8 cellular contexts compared by ENCODE assay signal in the genomic region with DNA sequence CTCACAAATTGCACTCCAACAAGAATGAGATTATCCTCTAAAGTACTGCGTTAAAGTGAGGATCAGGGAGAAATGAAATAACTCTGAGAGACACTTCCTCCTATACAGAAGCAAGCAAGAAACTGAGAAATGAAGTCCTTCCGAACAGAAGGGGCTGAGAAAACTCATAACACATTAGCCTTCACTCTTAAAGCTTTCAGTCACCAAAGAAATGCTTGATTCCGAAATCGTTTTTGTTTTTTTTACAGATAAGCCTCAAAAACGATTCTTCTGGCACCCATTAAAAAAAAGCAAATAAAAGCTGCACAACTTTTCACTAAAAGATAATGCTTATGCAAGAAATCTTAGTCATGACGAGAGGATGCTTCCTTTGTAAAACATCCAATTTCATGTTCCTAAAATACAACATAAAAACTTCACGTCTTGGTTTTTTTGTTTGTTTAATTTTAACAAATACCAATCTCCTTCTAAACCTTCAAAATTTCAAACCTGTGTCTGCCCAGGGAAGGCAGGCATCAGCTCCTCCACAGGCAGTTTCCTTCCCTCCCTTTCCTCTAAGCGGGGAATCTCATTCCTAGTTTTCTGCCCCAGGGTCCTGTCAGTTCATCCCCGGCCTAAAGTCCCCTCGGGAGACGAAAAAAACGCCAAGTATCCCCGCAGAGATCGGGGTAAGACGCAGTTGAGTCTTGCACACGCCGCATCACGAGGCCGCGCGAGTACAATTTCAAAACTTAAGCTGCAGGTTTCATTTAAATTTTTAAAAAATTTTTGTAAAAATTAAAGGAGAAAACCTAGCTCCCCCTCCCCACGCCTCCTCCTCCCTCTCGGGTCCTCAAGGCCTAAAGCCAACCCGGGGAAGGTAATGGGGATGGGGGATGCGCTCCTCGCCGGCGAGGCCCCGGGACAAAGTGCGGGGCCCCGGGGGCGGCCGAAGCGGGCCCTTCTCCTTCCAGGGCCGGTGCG. TPM values are rescaled to one million over a fixed set of nuclear protein-coding genes. Genes with fewer than 3 reads are reported as not detected.
DNase-seq lines count a peak whose midpoint lies in the region; ATAC-seq and TF ChIP-seq lines count a peak whose summit lies in the region.

No MANE protein-coding gene starts in this region.

- H3K4me1 ChIP-seq in heart left ventricle (peaks cover 11 to 54% (median 38%) of the 10 kb centered on the region in 12 donors), liver (ENCODE audit: control insufficient read depth in 4 of 4, insufficient read depth in 4 of 4, low read length in 3 of 4) (peaks cover 6 to 32% (median 20%) of the 10 kb centered on the region in 4 donors), testis (peaks cover 19% of the 10 kb centered on the region)

- WGBS in heart left ventricle, 4 donors: 0 to 1% (median 1%) methylated on average over 35 to 36 of the region's 36 CpGs
- 1% methylated on average over 36 of the region's 36 CpGs for WGBS in liver
- WGBS in testis, 2 donors: 0 to 1% methylated on average over 36 of the region's 36 CpGs

- TF ChIP-seq RAD21 in liver (IDR thresholded peaks at IDR 0.05): no peak

- ATAC-seq in heart left ventricle (no peak), left cardiac atrium (no peak)

- TF ChIP-seq CTCF in heart left ventricle (IDR thresholded peaks at IDR 0.05) (no peak), brain microvascular endothelial cell (IDR thresholded peaks at IDR 0.05; ENCODE audit: low read depth, low read length, missing control alignments) (no peak), liver (IDR thresholded peaks at IDR 0.05; ENCODE audit: low read depth, low read length, missing input control) (no peak), testis (IDR thresholded peaks at IDR 0.05) (no peak)

- H3K9me3 ChIP-seq in heart left ventricle (no peaks in the 10 kb centered on the region), liver (ENCODE audit: control insufficient read depth in 4 of 4, low read length in 3 of 4) (no peaks in the 10 kb centered on the region), testis (no peaks in the 10 kb centered on the region)

- no peaks in the 10 kb centered on the region for H3K27me3 ChIP-seq in heart left ventricle
- no peaks in the 10 kb centered on the region for H3K27me3 ChIP-seq in brain microvascular endothelial cell (replicated peaks)
- no peaks in the 10 kb centered on the region for H3K27me3 ChIP-seq in liver (ENCODE audit: control insufficient read depth in 4 of 4, insufficient read depth in 4 of 4, low read length in 3 of 4)
- no peaks in the 10 kb centered on the region for H3K27me3 ChIP-seq in testis

- peak in 1 of 5 donors; percentile 15 for DNase-seq in heart left ventricle
- no peak for DNase-seq in left cardiac atrium
- peak; percentile 73 for DNase-seq in NCI-H69 (lab: John Stamatoyannopoulos, UW)
- DNase-seq in brain microvascular endothelial cell: no peak
- no peak for DNase-seq in testis
- DNase-seq in NCI-H524 treated with DMSO at 0.1 percent for 48 hours (lab: John Stamatoyannopoulos, UW): no peak
- no peak for DNase-seq in NCI-H774 (lab: John Stamatoyannopoulos, UW)

- H3K9ac ChIP-seq in liver (ENCODE audit: low read depth in 1 of 2, low read length in 2 of 2): peak overlapping the region; percentile 68 to 72

- TF ChIP-seq POLR2A in heart left ventricle (IDR thresholded peaks at IDR 0.05) (no peak), testis (IDR thresholded peaks at IDR 0.05) (no peak)

- in situ Hi-C loops in brain microvascular endothelial cell (cut with HindIII; ENCODE audit: low pct_ligation_motif_present, low sequenced_read_pairs): no loop called here

- H3K4me3 ChIP-seq in heart left ventricle (peak overlapping the region; percentile 59 to 99 (median 90)), brain microvascular endothelial cell (ENCODE audit: low read depth, low read length) (peak overlapping the region; percentile 77), liver (ENCODE audit: low read depth in 1 of 3, low read length in 3 of 3) (peak overlapping the region; percentile 56 to 100 (median 64)), testis (peak overlapping the region; percentile 88 to 94)

- H3K36me3 ChIP-seq in heart left ventricle: peaks cover 0 to 26% (median 15%) of the 10 kb centered on the region in 9 donors
- peaks cover 2% of the 10 kb centered on the region for H3K36me3 ChIP-seq in brain microvascular endothelial cell (replicated peaks)
- peaks cover 0 to 2% (median under 1%) of the 10 kb centered on the region in 4 donors for H3K36me3 ChIP-seq in liver (ENCODE audit: control insufficient read depth in 4 of 4, insufficient read depth in 3 of 4, low read depth in 1 of 4, low read length in 3 of 4)
- H3K36me3 ChIP-seq in testis (ENCODE audit: low read depth, missing control alignments): no peaks in the 10 kb centered on the region

- intact Hi-C loops in heart left ventricle (cut with DNase I): loop anchor here in 3 of 10 donors (5.0 to 10.0 kb wide), 2 partner anchors 36 to 54 kb away; a partner anchor contains a TSS
- intact Hi-C loops in left cardiac atrium (cut with DNase I): no loop called here
- intact Hi-C loops in testis (cut with DNase I; ENCODE audit: low total_unique reads): loop anchor here (5.0 kb wide), 1 partner anchor 36 kb away; a partner anchor contains a TSS

- H3K27ac ChIP-seq in heart left ventricle: peak overlapping the region; percentile 81 to 97 (median 94)
- H3K27ac ChIP-seq in brain microvascular endothelial cell: peak overlapping the region; percentile 50
- H3K27ac ChIP-seq in liver (ENCODE audit: low read depth in 1 of 2, low read length in 2 of 2): peak overlapping the region; percentile 75 to 95
- peak overlapping the region; percentile 96 to 97 for H3K27ac ChIP-seq in testis

TF ChIP-seq in liver, 16 proteins besides CTCF, POLR2A, EP300 and RAD21:
- TF ChIP-seq TAF1 (conservative IDR thresholded peaks at IDR 0.05): no peak
- TF ChIP-seq YY1 (IDR thresholded peaks at IDR 0.05): peak; percentile 34

RNA-seq across cellular contexts. Expression of a gene that starts 1.1 kb away (rescaled TPM):
- total RNA-seq in heart left ventricle (10 to 100 TPM; 30.1 to 45.0 (median 41.5) TPM), left cardiac atrium (10 to 100 TPM; 40.6 to 44.4 TPM), liver (10 to 100 TPM; 30.7 to 31.3 TPM), testis (10 to 100 TPM; 59.4 to 72.8 TPM)
- polyA plus RNA-seq in heart left ventricle (10 to 100 TPM; 19.0 to 31.5 TPM), liver (10 to 100 TPM in 1 of 2 donors, 1 to 10 TPM in 1; 8.6 to 12.3 TPM), testis (ENCODE audit: insufficient read depth, low read depth, low replicate concordance) (30.8 TPM)

RNA-seq across cellular contexts. Expression of a gene that starts 36.5 kb away (rescaled TPM):
- total RNA-seq in heart left ventricle (100 to 1,000 TPM in 2 of 9 donors, 10 to 100 TPM in 7; 63.2 to 182 (median 77.9) TPM), left cardiac atrium (10 to 100 TPM; 60.7 to 73.0 TPM), liver (10 to 100 TPM; 13.2 to 15.5 TPM), testis (10 to 100 TPM; 83.0 to 91.1 TPM)
- polyA plus RNA-seq in heart left ventricle (10 to 100 TPM; 65.3 to 88.8 TPM), liver (10 to 100 TPM; 27.0 to 27.5 TPM), testis (ENCODE audit: insufficient read depth, low read depth, low replicate concordance) (88.9 TPM)

RNA-seq across cellular contexts. Expression of a gene that starts 57.4 kb away (rescaled TPM):
- total RNA-seq in heart left ventricle (10 to 100 TPM in 7 of 9 donors, 1 to 10 TPM in 2; 6.8 to 24.1 (median 14.1) TPM), left cardiac atrium (10 to 100 TPM; 14.3 to 24.8 TPM), liver (10 to 100 TPM; 16.5 to 36.6 TPM), testis (100 to 1,000 TPM; 211 to 224 TPM)
- polyA plus RNA-seq in heart left ventricle (10 to 100 TPM in 1 of 2 donors, 1 to 10 TPM in 1; 3.5 to 27.3 TPM), liver (10 to 100 TPM; 10.9 to 21.5 TPM), testis (ENCODE audit: insufficient read depth, low read depth, low replicate concordance) (579 TPM)

Comparison
In these comparisons a context has a peak if more than half of its experiments do, and no peak if none do; other contexts are left out.
1. RNA of a gene that starts 57.4 kb away (total RNA-seq): 211 to 224 TPM in testis; 16.5 to 36.6 TPM in liver, 14.3 to 24.8 TPM in left cardiac atrium and 6.8 to 24.1 TPM in heart left ventricle; every median in the first group is over 4 times any median in the second.
2. Peak in every context shown above with its lines, with median percentiles within 50 percentile points of each other: H3K27ac ChIP-seq and H3K4me3 ChIP-seq.